Comparison of ENCODE assay signal across 32 cellular contexts in genomic region chr6:115190534-115190933, GRCh38.
A peak's percentile ranks its signal among the peaks of the same experiment; 100 is the strongest.
DNase-seq lines count a peak whose midpoint lies in the region; ATAC-seq, FAIRE-seq and TF ChIP-seq lines count a peak whose summit lies in the region.
"Had no signal": no experiment of that assay in that cellular context is flagged by ENCODE, and none has a peak within 500 bp of the region (broad histone marks: within the 10 kb centered on the region; RNA-seq: fewer than 3 reads in every experiment).

No MANE protein-coding gene starts in this region.

- H3K36me3 ChIP-seq in HEK293 (ENCODE audit: control insufficient read depth in 2 of 2, insufficient read depth in 1 of 2, low read length in 2 of 2) (no peaks in the 10 kb centered on the region), K562 (ENCODE audit: control insufficient read depth, insufficient read depth, low read length) (no peaks in the 10 kb centered on the region), endodermal cell (ENCODE audit: control insufficient read depth, insufficient read depth, low read length) (no peaks in the 10 kb centered on the region)
- H3K36me3 ChIP-seq: BE2C; BLaER1; BLaER1 treated with 17β-estradiol and CSF1 and Interleukin-3, amounts not matched to agents 10 nM and 100 nM had no signal

- no peak for TF ChIP-seq RAD21 in K562 (CRISPR knock-in tag; conservative IDR thresholded peaks at IDR 0.05 in 1 of 2, IDR thresholded peaks at IDR 0.05 in 1 of 2)

- H3K36me3 Mint-ChIP-seq in endodermal cell (ENCODE audit: low read depth): no peaks in the 10 kb centered on the region
- H3K36me3 Mint-ChIP-seq: CD14-positive monocyte; CD4-positive, alpha-beta memory T cell; CD4-positive, CD25-positive, alpha-beta regulatory T cell; CD8-positive, alpha-beta T cell had no signal

- no peak overlapping the region for H3K4me2 ChIP-seq in K562 (ENCODE audit: insufficient read depth, low read length)
- H3K4me2 ChIP-seq: A549; BLaER1; BLaER1 treated with 17β-estradiol and CSF1 and Interleukin-3, amounts not matched to agents 10 nM and 100 nM had no signal

- TF ChIP-seq EP300 in K562 (IDR thresholded peaks at IDR 0.05; ENCODE audit: low read length): no peak

- DNase-seq in K562 (ENCODE audit: extremely low read depth in 1 of 4, low spot score in 3 of 4) (no peak), amniotic stem cell (lab: John Stamatoyannopoulos, UW) (no peak), endodermal cell (no peak)
- DNase-seq: 8988T; ACHN; AML-193; BE2C; C1 segment of cervical spinal cord; Caco-2; Calu3; CD4-positive, alpha-beta memory T cell; CD4-positive, alpha-beta T cell; CD4-positive, CD25-positive, alpha-beta regulatory T cell; CD8-positive, alpha-beta memory T cell; CD8-positive, alpha-beta T cell; COR-L47; DMS 273 treated with DMSO at 0.1 percent for 48 hours; DMS153; DMS53; DMS79; DMS79 treated with DMSO at 0.1 percent for 48 hours; DND-41; EL had no signal

- BruUV-seq in K562 (replicated peaks; lab: Mats Ljungman, UMichigan): no TSS peak

- POLR2A ChIA-PET in HEK293 (lab: Yijun Ruan, JAX): no interaction called here
- POLR2A ChIA-PET in K562 (lab: Yijun Ruan, JAX): no interaction called here

- H3K27ac ChIP-seq in HEK293 (ENCODE audit: extremely low read depth, low read depth, low read length) (no peak overlapping the region), K562 (ENCODE audit: extremely low read depth, low read depth, low read length) (no peak overlapping the region), endodermal cell (ENCODE audit: low read depth, low read length) (no peak overlapping the region)
- H3K27ac ChIP-seq: 22Rv1; A549; BLaER1; BLaER1 treated with 17β-estradiol and CSF1 and Interleukin-3, amounts not matched to agents 10 nM and 100 nM; C4-2B had no signal

- no peaks in the 10 kb centered on the region for H3K27me3 Mint-ChIP-seq in endodermal cell (ENCODE audit: insufficient read depth)
- H3K27me3 Mint-ChIP-seq: B cell; CD4-positive, alpha-beta memory T cell; CD4-positive, alpha-beta T cell; CD4-positive, CD25-positive, alpha-beta regulatory T cell had no signal

- H3K9ac ChIP-seq in K562 (ENCODE audit: insufficient read depth in 1 of 2, low read depth in 2 of 2, low read length in 2 of 2) (no peak overlapping the region), endodermal cell (ENCODE audit: extremely low read depth, low read length, poor library complexity, severe bottlenecking) (no peak overlapping the region)
- H3K9ac ChIP-seq: BLaER1; BLaER1 treated with 17β-estradiol and CSF1 and Interleukin-3, amounts not matched to agents 10 nM and 100 nM had no signal

- H3K27ac Mint-ChIP-seq in endodermal cell: no peak overlapping the region
- H3K27ac Mint-ChIP-seq: B cell; CD14-positive monocyte; CD4-positive, alpha-beta memory T cell; CD4-positive, alpha-beta T cell; CD4-positive, CD25-positive, alpha-beta regulatory T cell; CD8-positive, alpha-beta memory T cell; CD8-positive, alpha-beta T cell had no signal

- TF ChIP-seq POLR2A in K562 (conservative IDR thresholded peaks at IDR 0.05): no peak

- WGBS in K562 (ENCODE audit: insufficient coverage, low coverage, missing lambda C conversion rate): 0% methylated on average over 1 of the region's 1 CpG
- no CpG with 5 or more reads among the region's 1 CpG for whole genome bisulfite sequencing in endodermal cell (ENCODE audit: insufficient coverage in 1 of 2, insufficient read length in 1 of 2), 2 experiments

- H3K4me1 ChIP-seq in HEK293 (ENCODE audit: control insufficient read depth, insufficient read depth, low read length) (no peaks in the 10 kb centered on the region), K562 (replicated peaks in 1 of 2; ENCODE audit: control insufficient read depth in 2 of 2, insufficient read depth in 2 of 2, low read length in 2 of 2) (no peaks in the 10 kb centered on the region), endodermal cell (ENCODE audit: control insufficient read depth, insufficient read depth, low read length) (no peaks in the 10 kb centered on the region)
- H3K4me1 ChIP-seq: A549; BE2C; BLaER1; BLaER1 treated with 17β-estradiol and CSF1 and Interleukin-3, amounts not matched to agents 10 nM and 100 nM; Caco-2 had no signal

- H3K9me3 Mint-ChIP-seq in endodermal cell: no peaks in the 10 kb centered on the region

- no peaks in the 10 kb centered on the region for H4K20me1 ChIP-seq in K562 (replicated peaks; ENCODE audit: control insufficient read depth, insufficient read depth, low read length)
- H4K20me1 ChIP-seq: BLaER1; BLaER1 treated with 17β-estradiol and CSF1 and Interleukin-3, amounts not matched to agents 10 nM and 100 nM had no signal

- FAIRE-seq in K562 (lab: Jason Lieb, UNC): no peak
- FAIRE-seq: A204.1, A549 had no signal

- H3K79me2 ChIP-seq in K562 (ENCODE audit: control insufficient read depth, insufficient read depth, low read length): no peaks in the 10 kb centered on the region

- intact Hi-C loops in K562 (cut with micrococcal nuclease): no loop called here

- no peaks in the 10 kb centered on the region for H3K27me3 ChIP-seq in K562 (ENCODE audit: control insufficient read depth in 2 of 2, insufficient read depth in 2 of 2, low read length in 2 of 2)
- no peaks in the 10 kb centered on the region for H3K27me3 ChIP-seq in endodermal cell (ENCODE audit: control insufficient read depth, insufficient read depth, low read length, poor library complexity, severe bottlenecking)
- H3K27me3 ChIP-seq: BE2C; BLaER1; BLaER1 treated with 17β-estradiol and CSF1 and Interleukin-3, amounts not matched to agents 10 nM and 100 nM had no signal

- CTCF ChIA-PET in HEK293 (lab: Yijun Ruan, JAX) (interaction anchor here (0.6 kb wide), 1 partner anchor 501 kb away, joined by 3 read pairs; no protein-coding TSS in a partner anchor), K562 (lab: Yijun Ruan, JAX; ENCODE audit: low intra/inter-chr PET ratio) (no interaction called here)

- H3K4me3 Mint-ChIP-seq in endodermal cell: no peak overlapping the region
- H3K4me3 Mint-ChIP-seq: B cell; CD14-positive monocyte; CD4-positive, alpha-beta memory T cell; CD4-positive, alpha-beta T cell; CD4-positive, CD25-positive, alpha-beta regulatory T cell; CD8-positive, alpha-beta memory T cell; CD8-positive, alpha-beta T cell had no signal

- no peak overlapping the region for H2AFZ ChIP-seq in K562 (ENCODE audit: low read depth, low read length)

- no peaks in the 10 kb centered on the region for H3K4me1 Mint-ChIP-seq in endodermal cell
- H3K4me1 Mint-ChIP-seq: B cell; CD14-positive monocyte; CD4-positive, alpha-beta memory T cell; CD4-positive, CD25-positive, alpha-beta regulatory T cell; CD8-positive, alpha-beta memory T cell had no signal

- H3K9me3 ChIP-seq in HEK293 (ENCODE audit: control insufficient read depth, insufficient read depth, low read depth, low read length) (no peaks in the 10 kb centered on the region), K562 (replicated peaks; ENCODE audit: control insufficient read depth, insufficient read depth, low read depth, low read length) (no peaks in the 10 kb centered on the region), endodermal cell (ENCODE audit: control insufficient read depth, low read length) (no peaks in the 10 kb centered on the region)
- H3K9me3 ChIP-seq: A549; BE2C; BLaER1; BLaER1 treated with 17β-estradiol and CSF1 and Interleukin-3, amounts not matched to agents 10 nM and 100 nM; Caco-2 had no signal

- no peak overlapping the region for H3K4me3 ChIP-seq in HEK293 (ENCODE audit: low read depth, low read length)
- no peak overlapping the region for H3K4me3 ChIP-seq in K562
- H3K4me3 ChIP-seq in endodermal cell (ENCODE audit: low read length): no peak overlapping the region
- H3K4me3 ChIP-seq: A549; BLaER1; BLaER1 treated with 17β-estradiol and CSF1 and Interleukin-3, amounts not matched to agents 10 nM and 100 nM had no signal

- ATAC-seq in K562: no peak
- ATAC-seq: A549; CD8-positive, alpha-beta T cell had no signal

- no peaks in the 10 kb centered on the region for H3K9me1 ChIP-seq in K562 (ENCODE audit: control insufficient read depth, insufficient read depth, low read length)

- in situ Hi-C loops in K562 (cut with MboI): no loop called here

- TF ChIP-seq CTCF in HEK293 (tag by site-specific recombination; IDR thresholded peaks at IDR 0.05) (no peak), K562 (IDR thresholded peaks at IDR 0.05 in 2 of 3, conservative IDR thresholded peaks at IDR 0.05 in 1 of 3; ENCODE audit: insufficient read depth in 2 of 3, low read depth in 1 of 3, low read length in 3 of 3) (no peak), endodermal cell (conservative IDR thresholded peaks at IDR 0.05) (no peak)

TF ChIP-seq in HEK293, 187 proteins besides CTCF, POLR2A, EP300 and RAD21:
- TF ChIP-seq, protein P1, sequence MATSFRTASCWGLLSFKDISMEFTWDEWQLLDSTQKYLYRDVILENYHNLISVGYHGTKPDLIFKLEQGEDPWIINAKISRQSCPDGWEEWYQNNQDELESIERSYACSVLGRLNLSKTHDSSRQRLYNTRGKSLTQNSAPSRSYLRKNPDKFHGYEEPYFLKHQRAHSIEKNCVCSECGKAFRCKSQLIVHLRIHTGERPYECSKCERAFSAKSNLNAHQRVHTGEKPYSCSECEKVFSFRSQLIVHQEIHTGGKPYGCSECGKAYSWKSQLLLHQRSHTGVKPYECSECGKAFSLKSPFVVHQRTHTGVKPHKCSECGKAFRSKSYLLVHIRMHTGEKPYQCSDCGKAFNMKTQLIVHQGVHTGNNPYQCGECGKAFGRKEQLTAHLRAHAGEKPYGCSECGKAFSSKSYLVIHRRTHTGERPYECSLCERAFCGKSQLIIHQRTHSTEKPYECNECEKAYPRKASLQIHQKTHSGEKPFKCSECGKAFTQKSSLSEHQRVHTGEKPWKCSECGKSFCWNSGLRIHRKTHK (tag by site-specific recombination; IDR thresholded peaks at IDR 0.05): no peak
- no peak for TF ChIP-seq ZNF292 (tag by site-specific recombination; IDR thresholded peaks at IDR 0.05; ENCODE audit: borderline replicate concordance, low read depth)
- peak; percentile 95 for TF ChIP-seq ZNF10 (tag by site-specific recombination; IDR thresholded peaks at IDR 0.05)

TF ChIP-seq in K562, 482 proteins besides CTCF, POLR2A, EP300 and RAD21:
- no peak for TF ChIP-seq NR3C1 (CRISPR knock-in tag; IDR thresholded peaks at IDR 0.05)
- TF ChIP-seq GTF2A2 (tag; IDR thresholded peaks at IDR 0.05): no peak
- peak; percentile 17 for TF ChIP-seq RBM25 (IDR thresholded peaks at IDR 0.05; ENCODE audit: low read depth, low read length, severe bottlenecking)
- TF ChIP-seq ZNF134 (CRISPR knock-in tag; conservative IDR thresholded peaks at IDR 0.05): peak; percentile 96
